ENCODE assay signal across 10 cellular contexts in genomic region chr7:75971961-75972763, GRCh38. TPM values are rescaled to one million over a fixed set of nuclear protein-coding genes. Genes with fewer than 3 reads are reported as not detected.
A peak's percentile ranks its signal among the peaks of the same experiment; 100 is the strongest.
DNase-seq lines count a peak whose midpoint lies in the region; ATAC-seq lines count a peak whose summit lies in the region.
"Had no signal": no experiment of that assay in that cellular context is flagged by ENCODE, and none has a peak within 500 bp of the region (broad histone marks: within the 10 kb centered on the region; RNA-seq: fewer than 3 reads in every experiment).

No MANE protein-coding gene starts in this region.

- no peak for ATAC-seq in activated T-helper 17 cell treated with anti-CD3 and anti-CD28 coated beads, Interleukin-2, amount 50 U/mL, for 72 hours (replicated peaks)
- ATAC-seq in GM18868 (IDR thresholded peaks at IDR 0.05; ENCODE audit: unreplicated experiment) (no peak), HG02840 (IDR thresholded peaks at IDR 0.05; ENCODE audit: low FRiP score, unreplicated experiment) (no peak), HG03135 (IDR thresholded peaks at IDR 0.05; ENCODE audit: unreplicated experiment) (no peak)

- H3K36me3 Mint-ChIP-seq in activated T-helper 17 cell treated with anti-CD3 and anti-CD28 coated beads, Interleukin-2, amount 50 U/mL, for 72 hours (ENCODE audit: low read depth): peaks cover 28% of the 10 kb centered on the region

- no peaks in the 10 kb centered on the region for H3K9me3 Mint-ChIP-seq in activated T-helper 17 cell treated with anti-CD3 and anti-CD28 coated beads, Interleukin-2, amount 50 U/mL, for 72 hours
- H3K9me3 Mint-ChIP-seq: T-helper 2 cell treated with Interferon-gamma antibody and Interleukin-4, amounts not matched to agents 5 μg/mL and 100 μg/mL, for 36 hours had no signal

- H3K27ac Mint-ChIP-seq in activated T-helper 17 cell treated with anti-CD3 and anti-CD28 coated beads, Interleukin-2, amount 50 U/mL, for 72 hours: peak overlapping the region; percentile 59
- H3K27ac Mint-ChIP-seq: T-helper 2 cell treated with Interferon-gamma antibody and Interleukin-4, amounts not matched to agents 5 μg/mL and 100 μg/mL, for 36 hours had no signal

- H3K4me3 ChIP-seq in subcutaneous abdominal adipose tissue (ENCODE audit: low read depth in 1 of 5, low read length in 5 of 5): peak overlapping the region in 4 of 5 donors; percentile 19 to 42 (median 28)

- H3K4me3 Mint-ChIP-seq in activated T-helper 17 cell treated with anti-CD3 and anti-CD28 coated beads, Interleukin-2, amount 50 U/mL, for 72 hours: no peak overlapping the region
- H3K4me3 Mint-ChIP-seq: T-helper 2 cell treated with Interferon-gamma antibody and Interleukin-4, amounts not matched to agents 5 μg/mL and 100 μg/mL, for 36 hours had no signal

- no peaks in the 10 kb centered on the region for H3K27me3 Mint-ChIP-seq in activated T-helper 17 cell treated with anti-CD3 and anti-CD28 coated beads, Interleukin-2, amount 50 U/mL, for 72 hours

- H3K9me3 ChIP-seq in subcutaneous abdominal adipose tissue (ENCODE audit: control insufficient read depth in 5 of 5, low read length in 5 of 5): no peaks in the 10 kb centered on the region

- peak; percentile 19 for DNase-seq in NCI-H82 (lab: John Stamatoyannopoulos, UW)
- no peak for DNase-seq in NCI-H82 treated with DMSO at 0.1 percent for 48 hours (lab: John Stamatoyannopoulos, UW; ENCODE audit: unreplicated experiment)
- peak; percentile 73 for DNase-seq in iPS-NIHi11 (ENCODE audit: low spot score)
- DNase-seq: KG1 had no signal

- H3K27me3 ChIP-seq in subcutaneous abdominal adipose tissue (ENCODE audit: control insufficient read depth in 5 of 5, insufficient read depth in 4 of 5, low read length in 5 of 5): no peaks in the 10 kb centered on the region

- peaks cover 0 to 17% (median 9%) of the 10 kb centered on the region in 5 donors for H3K36me3 ChIP-seq in subcutaneous abdominal adipose tissue (ENCODE audit: control insufficient read depth in 5 of 5, insufficient read depth in 5 of 5, low read length in 5 of 5)

- H3K9ac ChIP-seq in subcutaneous abdominal adipose tissue (ENCODE audit: low read length in 5 of 5): peak overlapping the region in 2 of 5 donors; percentile 5 to 10

- peaks cover 25 to 53% (median 47%) of the 10 kb centered on the region in 5 donors for H3K4me1 ChIP-seq in subcutaneous abdominal adipose tissue (ENCODE audit: control insufficient read depth in 5 of 5, insufficient read depth in 5 of 5, low read length in 5 of 5)

- peaks cover 4% of the 10 kb centered on the region for H3K4me1 Mint-ChIP-seq in activated T-helper 17 cell treated with anti-CD3 and anti-CD28 coated beads, Interleukin-2, amount 50 U/mL, for 72 hours

- peak overlapping the region; percentile 67 for H3K27ac ChIP-seq in subcutaneous abdominal adipose tissue (ENCODE audit: low read depth, low read length)

RNA-seq across cellular contexts. Expression of gene TMEM120A, which starts 22.2 kb away (rescaled TPM):
- 10 to 100 TPM; 30.5 to 51.7 TPM for total RNA-seq in activated T-helper 17 cell treated with anti-CD3 and anti-CD28 coated beads, Interleukin-2, amount 50 U/mL, for 72 hours

RNA-seq across cellular contexts. Expression of gene POR, which starts 57.2 kb away (rescaled TPM):
- 10 to 100 TPM; 24.4 to 53.7 TPM for total RNA-seq in activated T-helper 17 cell treated with anti-CD3 and anti-CD28 coated beads, Interleukin-2, amount 50 U/mL, for 72 hours
